32 cellular contexts compared by ENCODE assay signal in genomic region chr1:22754824-22755223, GRCh38. TPM values are rescaled to one million over a fixed set of nuclear protein-coding genes. Genes with fewer than 3 reads are reported as not detected.
"Had no signal": no experiment of that assay in that cellular context is flagged by ENCODE, and none has a peak within 500 bp of the region (broad histone marks: within the 10 kb centered on the region; RNA-seq: fewer than 3 reads in every experiment).

No MANE protein-coding gene starts in this region.

- H3K27ac Mint-ChIP-seq: activated naive CD4-positive, alpha-beta T cell treated with anti-CD3 and anti-CD28 coated beads for 36 hours; activated naive CD8-positive, alpha-beta T cell treated with anti-CD3 and anti-CD28 coated beads for 36 hours; activated T-helper 1 cell treated with anti-CD3 and anti-CD28 coated beads, Interleukin-12 subunit alpha, Interleukin-12 subunit beta, Interleukin-2, Interleukin-4 antibody, amounts not matched to agents 30 ng/mL and 10 ng/mL and 1 ng/mL, durations not matched to agents 14 hours and 24 hours and 36 hours; effector memory CD8-positive, alpha-beta T cell; immature natural killer cell; naive thymus-derived CD4-positive, alpha-beta T cell; T-helper 17 cell had no signal

- H3K9me3 Mint-ChIP-seq: activated naive CD4-positive, alpha-beta T cell treated with anti-CD3 and anti-CD28 coated beads for 36 hours; activated naive CD8-positive, alpha-beta T cell treated with anti-CD3 and anti-CD28 coated beads for 36 hours; activated T-helper 1 cell treated with anti-CD3 and anti-CD28 coated beads, Interleukin-12 subunit alpha, Interleukin-12 subunit beta, Interleukin-2, Interleukin-4 antibody, amounts not matched to agents 30 ng/mL and 10 ng/mL and 1 ng/mL, durations not matched to agents 14 hours and 24 hours and 36 hours; effector memory CD8-positive, alpha-beta T cell; immature natural killer cell; naive thymus-derived CD4-positive, alpha-beta T cell; neural crest cell had no signal

- H3K36me3 Mint-ChIP-seq: activated naive CD8-positive, alpha-beta T cell treated with anti-CD3 and anti-CD28 coated beads for 36 hours; immature natural killer cell; naive thymus-derived CD4-positive, alpha-beta T cell had no signal

- H3K4me3 Mint-ChIP-seq: activated naive CD4-positive, alpha-beta T cell treated with anti-CD3 and anti-CD28 coated beads for 36 hours; activated naive CD8-positive, alpha-beta T cell treated with anti-CD3 and anti-CD28 coated beads for 36 hours; activated T-helper 1 cell treated with anti-CD3 and anti-CD28 coated beads, Interleukin-12 subunit alpha, Interleukin-12 subunit beta, Interleukin-2, Interleukin-4 antibody, amounts not matched to agents 30 ng/mL and 10 ng/mL and 1 ng/mL, durations not matched to agents 14 hours and 24 hours and 36 hours; effector memory CD8-positive, alpha-beta T cell; immature natural killer cell; naive thymus-derived CD4-positive, alpha-beta T cell; neural crest cell; T-helper 17 cell had no signal

- FAIRE-seq: kidney had no signal

- H3K36me3 ChIP-seq: adrenal gland, cardiac muscle cell, heart left ventricle, upper lobe of right lung, WERI-Rb-1 had no signal

- H3K4me3 ChIP-seq: adrenal gland, body of pancreas, cardiac muscle cell, heart left ventricle, upper lobe of right lung had no signal

- H3K9me3 ChIP-seq: adrenal gland, body of pancreas, heart left ventricle, upper lobe of right lung had no signal

- H3K4me1 Mint-ChIP-seq: immature natural killer cell, T-helper 17 cell had no signal

- H3K27me3 ChIP-seq: adrenal gland, body of pancreas, cardiac muscle cell, heart left ventricle, upper lobe of right lung had no signal

- DNase-seq: activated CD4-positive, alpha-beta T cell treated with anti-CD3 and anti-CD28 coated beads for 48 hours; activated CD4-positive, alpha-beta T cell treated with anti-CD3 and anti-CD28 coated beads, Interleukin-2, amount 50 U/mL, for 48 hours; activated CD8-positive, alpha-beta memory T cell treated with anti-CD3 and anti-CD28 coated beads for 24 hours; activated effector memory CD4-positive, alpha-beta T cell treated with anti-CD3 and anti-CD28 coated beads, Interleukin-2, amount 50 U/mL, for 16 hours; activated naive CD4-positive, alpha-beta T cell treated with anti-CD3 and anti-CD28 coated beads for 36 hours; activated naive CD8-positive, alpha-beta T cell treated with anti-CD3 and anti-CD28 coated beads for 36 hours; adrenal gland; aorta; body of pancreas; cerebellar nuclear complex; cortex of kidney; effector memory CD8-positive, alpha-beta T cell; hypothalamus; immature natural killer cell; kidney; left colon; mammary epithelial cell; midbrain; naive thymus-derived CD4-positive, alpha-beta T cell; occipital lobe; right cardiac atrium; stimulated activated CD4-positive, alpha-beta T cell treated with anti-CD3 and anti-CD28 coated beads, Interleukin-15, amount 100 ng/mL, for 24 hours; stimulated activated CD4-positive, alpha-beta T cell treated with anti-CD3 and anti-CD28 coated beads, Interleukin-2, amount 100 ng/mL, for 24 hours; stimulated activated naive CD4-positive, alpha-beta T cell treated with Interleukin-2 at 50 U/mL for 16 hours; T-helper 17 cell; T1000; upper lobe of right lung; WERI-Rb-1 had no signal

- H3K27ac ChIP-seq: adrenal gland, body of pancreas, cardiac muscle cell, heart left ventricle, upper lobe of right lung, WERI-Rb-1 had no signal

RNA-seq across cellular contexts. Expression of gene EPHB2, which starts 44.2 kb away (rescaled TPM):
- total RNA-seq: activated naive CD4-positive, alpha-beta T cell treated with anti-CD3 and anti-CD28 coated beads for 36 hours; activated T-helper 1 cell treated with anti-CD3 and anti-CD28 coated beads, Interleukin-12 subunit alpha, Interleukin-12 subunit beta, Interleukin-2, Interleukin-4 antibody, amounts not matched to agents 30 ng/mL and 10 ng/mL and 1 ng/mL, durations not matched to agents 14 hours and 24 hours and 36 hours had no signal
- polyA plus RNA-seq: immature natural killer cell; naive thymus-derived CD4-positive, alpha-beta T cell had no signal
